9 cellular contexts compared by ENCODE assay signal in genomic region chr12:23949212-23950010, GRCh38. TPM values are rescaled to one million over a fixed set of nuclear protein-coding genes. Genes with fewer than 3 reads are reported as not detected.
DNase-seq lines count a peak whose midpoint lies in the region; ATAC-seq and TF ChIP-seq lines count a peak whose summit lies in the region.
"Had no signal": no experiment of that assay in that cellular context is flagged by ENCODE, and none has a peak within 500 bp of the region (broad histone marks: within the 10 kb centered on the region; RNA-seq: fewer than 3 reads in every experiment).

Gene SOX5, minus strand, starts transcription at chr12:23949670. Its CDS starts 69 bp downstream, at chr12:23949601.

- no peak for TF ChIP-seq EP300 in esophagus muscularis mucosa (IDR thresholded peaks at IDR 0.05)

- no peak within 1 kb of the TSS for H3K4me3 Mint-ChIP-seq in natural killer cell treated with Interleukin-12 subunit alpha and Interleukin-12 subunit beta and Interleukin-15 and Interleukin-18, amount 100 ng/mL, for 72 hours
- H3K4me3 Mint-ChIP-seq: activated naive CD8-positive, alpha-beta T cell had no signal

- peaks cover 0 to 27% (median 23%) of the 10 kb centered on the region in 4 donors for H3K4me1 ChIP-seq in esophagus muscularis mucosa
- no peaks in the 10 kb centered on the region for H3K4me1 ChIP-seq in mucosa of rectum (ENCODE audit: control insufficient read depth in 2 of 2, insufficient read depth in 2 of 2, low read length in 2 of 2)

- H3K9me3 ChIP-seq in esophagus muscularis mucosa (no peaks in the 10 kb centered on the region), mucosa of rectum (ENCODE audit: control insufficient read depth in 2 of 2, low read length in 2 of 2) (no peaks in the 10 kb centered on the region)

- no peak within 1 kb of the TSS for H3K9ac ChIP-seq in mucosa of rectum (ENCODE audit: low read depth in 1 of 2, low read length in 2 of 2)

- H3K27me3 ChIP-seq in esophagus muscularis mucosa (peaks cover 0 to 41% (median 10%) of the 10 kb centered on the region in 4 donors), mucosa of rectum (ENCODE audit: control insufficient read depth in 2 of 2, insufficient read depth in 2 of 2, low read length in 2 of 2) (peaks cover 0 to 8% of the 10 kb centered on the region in 2 donors)

- H3K27ac ChIP-seq in esophagus muscularis mucosa (replicated peaks in 1 of 4) (no peak within 1 kb of the TSS), mucosa of rectum (ENCODE audit: low read depth in 2 of 2, low read length in 2 of 2) (no peak within 1 kb of the TSS)

- no peak within 1 kb of the TSS for H3K27ac Mint-ChIP-seq in natural killer cell treated with Interleukin-12 subunit alpha and Interleukin-12 subunit beta and Interleukin-15 and Interleukin-18, amount 100 ng/mL, for 72 hours
- H3K27ac Mint-ChIP-seq: activated naive CD8-positive, alpha-beta T cell had no signal

- intact Hi-C loops in esophagus muscularis mucosa (cut with DNase I) = no loop called here

- DNase-seq in ELR (ENCODE audit: low read depth) (peak; percentile 11), NCI-H748 (lab: John Stamatoyannopoulos, UW; ENCODE audit: unreplicated experiment) (peak; percentile 65), esophagus muscularis mucosa (ENCODE audit: extremely low spot score) (no peak), OCI-M2 (lab: John Stamatoyannopoulos, UW; ENCODE audit: unreplicated experiment) (no peak), HuH-7.5 (ENCODE audit: low spot score) (no peak), GM13977 (ENCODE audit: low spot score) (no peak)
- no peak for DNase-seq in natural killer cell treated with Interleukin-12 subunit alpha and Interleukin-12 subunit beta and Interleukin-15 and Interleukin-18, amount 100 ng/mL, for 72 hours (ENCODE audit: low spot score)

- in situ Hi-C loops in GM13977 (cut with MboI; ENCODE audit: low pct_unique_long_range_greater_than_20kb, low sequenced_read_pairs, unreplicated experiment) = no loop called here

- TF ChIP-seq POLR2A in esophagus muscularis mucosa (IDR thresholded peaks at IDR 0.05; ENCODE audit: low read depth) = no peak

- no peaks in the 10 kb centered on the region for H3K4me1 Mint-ChIP-seq in natural killer cell treated with Interleukin-12 subunit alpha and Interleukin-12 subunit beta and Interleukin-15 and Interleukin-18, amount 100 ng/mL, for 72 hours (ENCODE audit: low read depth in 2 of 2)

- H3K36me3 Mint-ChIP-seq in natural killer cell treated with Interleukin-12 subunit alpha and Interleukin-12 subunit beta and Interleukin-15 and Interleukin-18, amount 100 ng/mL, for 72 hours = no peaks in the 10 kb centered on the region
- H3K36me3 Mint-ChIP-seq: activated naive CD8-positive, alpha-beta T cell had no signal

- H3K27me3 Mint-ChIP-seq in natural killer cell treated with Interleukin-12 subunit alpha and Interleukin-12 subunit beta and Interleukin-15 and Interleukin-18, amount 100 ng/mL, for 72 hours = no peaks in the 10 kb centered on the region
- H3K27me3 Mint-ChIP-seq: activated naive CD8-positive, alpha-beta T cell had no signal

- TF ChIP-seq CTCF in esophagus muscularis mucosa (IDR thresholded peaks at IDR 0.05) = no peak
- no peak for TF ChIP-seq CTCF in GM13977 (IDR thresholded peaks at IDR 0.05; ENCODE audit: extremely low read depth, insufficient read depth, missing control alignments)

- WGBS in esophagus muscularis mucosa = 9% methylated on average over 12 of the region's 12 CpGs

- H3K4me3 ChIP-seq in esophagus muscularis mucosa = peak within 1 kb of the TSS; percentile 44 to 58 (median 46)
- peak within 1 kb of the TSS; percentile 31 to 67 for H3K4me3 ChIP-seq in mucosa of rectum (ENCODE audit: low read length in 2 of 2)

- no peaks in the 10 kb centered on the region for H3K36me3 ChIP-seq in esophagus muscularis mucosa
- H3K36me3 ChIP-seq in mucosa of rectum (ENCODE audit: control insufficient read depth in 2 of 2, insufficient read depth in 2 of 2, low read length in 2 of 2) = no peaks in the 10 kb centered on the region

- no peak for ATAC-seq in natural killer cell treated with Interleukin-12 subunit alpha and Interleukin-12 subunit beta and Interleukin-15 and Interleukin-18, amount 100 ng/mL, for 72 hours

- H3K9me3 Mint-ChIP-seq in natural killer cell treated with Interleukin-12 subunit alpha and Interleukin-12 subunit beta and Interleukin-15 and Interleukin-18, amount 100 ng/mL, for 72 hours = no peaks in the 10 kb centered on the region

RNA-seq across cellular contexts. Expression of gene SOX5, which starts in this region (rescaled TPM):
- 10 to 100 TPM in 1 of 4 donors, 1 to 10 TPM in 3; 7.1 to 11.6 (median 8.8) TPM for total RNA-seq in esophagus muscularis mucosa
- total RNA-seq in natural killer cell treated with Interleukin-12 subunit alpha and Interleukin-12 subunit beta and Interleukin-15 and Interleukin-18, amount 100 ng/mL, for 72 hours = 10 to 100 TPM in 1 of 2 donors, 1 to 10 TPM in 1; 3.0 to 13.3 TPM

Comparison
In these comparisons a context has a peak if more than half of its experiments do, and no peak if none do; other contexts are left out.
1. DNase-seq: peak in ELR (single experiment) and NCI-H748 (single experiment); none in esophagus muscularis mucosa (single experiment), OCI-M2 (single experiment), HuH-7.5 (single experiment), natural killer cell treated with Interleukin-12 subunit alpha and Interleukin-12 subunit beta and Interleukin-15 and Interleukin-18, amount 100 ng/mL, for 72 hours (single experiment) and GM13977 (single experiment).